Comparison of ENCODE assay signal across 10 cellular contexts in genomic region chr1:109197163-109198042, GRCh38. TPM values are rescaled to one million over a fixed set of nuclear protein-coding genes. Genes with fewer than 3 reads are reported as not detected.
DNase-seq lines count a peak whose midpoint lies in the region; ATAC-seq and TF ChIP-seq lines count a peak whose summit lies in the region.
"Had no signal": no experiment of that assay in that cellular context is flagged by ENCODE, and none has a peak within 500 bp of the region (broad histone marks: within the 10 kb centered on the region; RNA-seq: fewer than 3 reads in every experiment).

No MANE protein-coding gene starts in this region.

- DNase-seq in activated CD4-positive, alpha-beta T cell treated with anti-CD3 and anti-CD28 coated beads, Interleukin-2, amount 10 ng/mL, durations not matched to agents 7 days and 5 days: no peak
- DNase-seq in activated CD4-positive, alpha-beta T cell treated with anti-CD3 and anti-CD28 coated beads, Interleukin-2, amount 50 U/mL, for 4 hours: no peak
- DNase-seq in activated T-cell treated with anti-CD3 and anti-CD28 coated beads, Interleukin-2, amount 50 U/mL, for 48 hours: peak; percentile 55 to 59
- DNase-seq in left ventricle myocardium inferior (peak; percentile 20), NCI-H748 treated with DMSO at 0.1 percent for 48 hours (lab: John Stamatoyannopoulos, UW) (no peak), pons (ENCODE audit: low spot score) (no peak), NCI-H526 treated with DMSO at 0.1 percent for 48 hours (lab: John Stamatoyannopoulos, UW) (no peak)
- DNase-seq: COR-L47, naive B cell had no signal

- H3K4me3 Mint-ChIP-seq in activated CD4-positive, alpha-beta T cell treated with anti-CD3 and anti-CD28 coated beads, Interleukin-2, amount 10 ng/mL, durations not matched to agents 7 days and 5 days: no peak overlapping the region
- H3K4me3 Mint-ChIP-seq in stimulated activated memory B cell treated with anti-CD40 and anti-IgM and Interleukin-4, amounts not matched to agents 10 μg/mL and 1 μg/mL and 100 μg/mL, for 72 hours: no peak overlapping the region
- H3K4me3 Mint-ChIP-seq: naive B cell had no signal

- no peaks in the 10 kb centered on the region for H3K27me3 Mint-ChIP-seq in activated CD4-positive, alpha-beta T cell treated with anti-CD3 and anti-CD28 coated beads, Interleukin-2, amount 10 ng/mL, durations not matched to agents 7 days and 5 days
- H3K27me3 Mint-ChIP-seq in stimulated activated memory B cell treated with anti-CD40 and anti-IgM and Interleukin-4, amounts not matched to agents 10 μg/mL and 1 μg/mL and 100 μg/mL, for 72 hours: no peaks in the 10 kb centered on the region

- H3K4me3 ChIP-seq in left ventricle myocardium inferior: no peak overlapping the region

- H3K27ac ChIP-seq in left ventricle myocardium inferior (replicated peaks): no peak overlapping the region

- peak; percentile 6 for ATAC-seq in stimulated activated memory B cell treated with anti-CD40 and anti-IgM and Interleukin-4, amounts not matched to agents 10 μg/mL and 1 μg/mL and 100 μg/mL, for 72 hours

- no peaks in the 10 kb centered on the region for H3K36me3 ChIP-seq in left ventricle myocardium inferior

- H3K36me3 Mint-ChIP-seq in activated CD4-positive, alpha-beta T cell treated with anti-CD3 and anti-CD28 coated beads, Interleukin-2, amount 10 ng/mL, durations not matched to agents 7 days and 5 days (ENCODE audit: low read depth): no peaks in the 10 kb centered on the region
- H3K36me3 Mint-ChIP-seq in stimulated activated memory B cell treated with anti-CD40 and anti-IgM and Interleukin-4, amounts not matched to agents 10 μg/mL and 1 μg/mL and 100 μg/mL, for 72 hours: no peaks in the 10 kb centered on the region
- H3K36me3 Mint-ChIP-seq: naive B cell had no signal

- H3K4me1 Mint-ChIP-seq in activated CD4-positive, alpha-beta T cell treated with anti-CD3 and anti-CD28 coated beads, Interleukin-2, amount 10 ng/mL, durations not matched to agents 7 days and 5 days: peaks cover 35% of the 10 kb centered on the region
- H3K4me1 Mint-ChIP-seq in stimulated activated memory B cell treated with anti-CD40 and anti-IgM and Interleukin-4, amounts not matched to agents 10 μg/mL and 1 μg/mL and 100 μg/mL, for 72 hours: peaks cover 16% of the 10 kb centered on the region

- no peaks in the 10 kb centered on the region for H3K9me3 Mint-ChIP-seq in activated CD4-positive, alpha-beta T cell treated with anti-CD3 and anti-CD28 coated beads, Interleukin-2, amount 10 ng/mL, durations not matched to agents 7 days and 5 days
- H3K9me3 Mint-ChIP-seq in stimulated activated memory B cell treated with anti-CD40 and anti-IgM and Interleukin-4, amounts not matched to agents 10 μg/mL and 1 μg/mL and 100 μg/mL, for 72 hours: no peaks in the 10 kb centered on the region
- H3K9me3 Mint-ChIP-seq: naive B cell had no signal

- no peaks in the 10 kb centered on the region for H3K9me3 ChIP-seq in left ventricle myocardium inferior (replicated peaks)

- TF ChIP-seq CTCF in left ventricle myocardium inferior (IDR thresholded peaks at IDR 0.05; ENCODE audit: borderline replicate concordance): no peak

- H3K4me1 ChIP-seq in left ventricle myocardium inferior: peaks cover 16% of the 10 kb centered on the region

- no peaks in the 10 kb centered on the region for H3K27me3 ChIP-seq in left ventricle myocardium inferior (ENCODE audit: low read depth)

- POLR2A ChIA-PET in activated CD4-positive, alpha-beta T cell treated with anti-CD3 and anti-CD28 coated beads, Interleukin-2, amount 10 ng/mL, durations not matched to agents 7 days and 5 days (lab: Charles Lee): no interaction called here

- CTCF ChIA-PET in activated CD4-positive, alpha-beta T cell treated with anti-CD3 and anti-CD28 coated beads, Interleukin-2, amount 10 ng/mL, durations not matched to agents 7 days and 5 days (lab: Charles Lee): interaction anchor here (0.5 to 2.8 kb wide), 4 partner anchors 11 to 112 kb away, joined by 3 to 11 read pairs (median 3); no protein-coding TSS in a partner anchor

- intact Hi-C loops in left ventricle myocardium inferior (cut with micrococcal nuclease): no loop called here

- peak overlapping the region; percentile 37 for H3K27ac Mint-ChIP-seq in activated CD4-positive, alpha-beta T cell treated with anti-CD3 and anti-CD28 coated beads, Interleukin-2, amount 10 ng/mL, durations not matched to agents 7 days and 5 days
- H3K27ac Mint-ChIP-seq in stimulated activated memory B cell treated with anti-CD40 and anti-IgM and Interleukin-4, amounts not matched to agents 10 μg/mL and 1 μg/mL and 100 μg/mL, for 72 hours: no peak overlapping the region
- H3K27ac Mint-ChIP-seq: naive B cell had no signal

RNA-seq across cellular contexts. Expression of gene SARS1, which starts 16.3 kb away (rescaled TPM):
- 100 to 1,000 TPM; 138 to 140 TPM for total RNA-seq in activated CD4-positive, alpha-beta T cell treated with anti-CD3 and anti-CD28 coated beads, Interleukin-2, amount 10 ng/mL, durations not matched to agents 7 days and 5 days
- total RNA-seq in left ventricle myocardium inferior: 92.0 TPM

RNA-seq across cellular contexts. Expression of gene CELSR2, which starts 51.9 kb away (rescaled TPM):
- 1 to 10 TPM; 5.2 to 5.3 TPM for total RNA-seq in activated CD4-positive, alpha-beta T cell treated with anti-CD3 and anti-CD28 coated beads, Interleukin-2, amount 10 ng/mL, durations not matched to agents 7 days and 5 days
- total RNA-seq in left ventricle myocardium inferior: 4.2 TPM

Comparison
In these comparisons a context has a peak if more than half of its experiments do, and no peak if none do; other contexts are left out.
1. DNase-seq: peak in activated T-cell treated with anti-CD3 and anti-CD28 coated beads, Interleukin-2, amount 50 U/mL, for 48 hours (2 of 2) and left ventricle myocardium inferior (single experiment); none in activated CD4-positive, alpha-beta T cell treated with anti-CD3 and anti-CD28 coated beads, Interleukin-2, amount 10 ng/mL, durations not matched to agents 7 days and 5 days (single experiment), activated CD4-positive, alpha-beta T cell treated with anti-CD3 and anti-CD28 coated beads, Interleukin-2, amount 50 U/mL, for 4 hours (0 of 2), NCI-H748 treated with DMSO at 0.1 percent for 48 hours (single experiment), pons (single experiment) and NCI-H526 treated with DMSO at 0.1 percent for 48 hours (single experiment).